1 cellular context compared by ENCODE assay signal in the genomic region with DNA sequence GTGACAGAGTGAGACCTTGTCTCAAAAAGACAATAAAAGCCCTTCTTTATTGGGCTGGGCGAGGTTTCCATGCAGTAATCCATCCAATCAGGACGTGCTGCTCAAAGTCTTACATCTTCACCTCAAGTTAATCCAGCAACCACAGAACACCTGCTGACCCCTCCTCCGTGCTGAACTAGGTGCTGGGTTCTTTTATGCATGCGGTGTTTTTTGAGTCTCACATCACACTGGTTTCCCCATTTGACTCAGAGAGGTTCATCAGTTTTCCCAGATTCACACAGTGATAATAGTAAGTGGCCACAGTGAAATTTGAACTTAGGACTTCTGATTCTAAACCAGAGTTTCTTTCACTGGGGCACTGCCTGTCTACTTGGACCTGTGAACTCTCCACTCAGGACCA.
TF ChIP-seq lines count a peak whose summit lies in the region.

No MANE protein-coding gene starts in this region.

TF ChIP-seq in K562, 482 proteins besides CTCF, POLR2A, EP300 and RAD21:
- TF ChIP-seq CBX5 (IDR thresholded peaks at IDR 0.05; ENCODE audit: borderline replicate concordance, low read depth) (no peak), ZNF75A (CRISPR knock-in tag; IDR thresholded peaks at IDR 0.05) (no peak), CTBP1 (IDR thresholded peaks at IDR 0.05; ENCODE audit: borderline replicate concordance) (no peak), GABPB2 (CRISPR knock-in tag; conservative IDR thresholded peaks at IDR 0.05) (no peak), HMGN3 (IDR thresholded peaks at IDR 0.05; ENCODE audit: borderline replicate concordance, extremely low read depth, insufficient read length, low read depth, low read length) (no peak), FOXA3 (CRISPR knock-in tag; conservative IDR thresholded peaks at IDR 0.05 in 1 of 2, IDR thresholded peaks at IDR 0.05 in 1 of 2) (no peak), RBM17 (IDR thresholded peaks at IDR 0.05; ENCODE audit: borderline replicate concordance, low read depth, low read length) (no peak), HIVEP1 (CRISPR knock-in tag; IDR thresholded peaks at IDR 0.05) (no peak), NFATC3 (IDR thresholded peaks at IDR 0.05) (no peak)
- TF ChIP-seq, protein P1, sequence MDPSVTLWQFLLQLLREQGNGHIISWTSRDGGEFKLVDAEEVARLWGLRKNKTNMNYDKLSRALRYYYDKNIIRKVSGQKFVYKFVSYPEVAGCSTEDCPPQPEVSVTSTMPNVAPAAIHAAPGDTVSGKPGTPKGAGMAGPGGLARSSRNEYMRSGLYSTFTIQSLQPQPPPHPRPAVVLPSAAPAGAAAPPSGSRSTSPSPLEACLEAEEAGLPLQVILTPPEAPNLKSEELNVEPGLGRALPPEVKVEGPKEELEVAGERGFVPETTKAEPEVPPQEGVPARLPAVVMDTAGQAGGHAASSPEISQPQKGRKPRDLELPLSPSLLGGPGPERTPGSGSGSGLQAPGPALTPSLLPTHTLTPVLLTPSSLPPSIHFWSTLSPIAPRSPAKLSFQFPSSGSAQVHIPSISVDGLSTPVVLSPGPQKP (CRISPR knock-in tag; IDR thresholded peaks at IDR 0.05): no peak
- TF ChIP-seq, protein P2, sequence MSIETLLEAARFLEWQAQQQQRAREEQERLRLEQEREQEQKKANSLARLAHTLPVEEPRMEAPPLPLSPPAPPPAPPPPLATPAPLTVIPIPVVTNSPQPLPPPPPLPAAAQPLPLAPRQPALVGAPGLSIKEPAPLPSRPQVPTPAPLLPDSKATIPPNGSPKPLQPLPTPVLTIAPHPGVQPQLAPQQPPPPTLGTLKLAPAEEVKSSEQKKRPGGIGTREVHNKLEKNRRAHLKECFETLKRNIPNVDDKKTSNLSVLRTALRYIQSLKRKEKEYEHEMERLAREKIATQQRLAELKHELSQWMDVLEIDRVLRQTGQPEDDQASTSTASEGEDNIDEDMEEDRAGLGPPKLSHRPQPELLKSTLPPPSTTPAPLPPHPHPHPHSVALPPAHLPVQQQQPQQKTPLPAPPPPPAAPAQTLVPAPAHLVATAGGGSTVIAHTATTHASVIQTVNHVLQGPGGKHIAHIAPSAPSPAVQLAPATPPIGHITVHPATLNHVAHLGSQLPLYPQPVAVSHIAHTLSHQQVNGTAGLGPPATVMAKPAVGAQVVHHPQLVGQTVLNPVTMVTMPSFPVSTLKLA (conservative IDR thresholded peaks at IDR 0.05): no peak
- TF ChIP-seq, protein P3, sequence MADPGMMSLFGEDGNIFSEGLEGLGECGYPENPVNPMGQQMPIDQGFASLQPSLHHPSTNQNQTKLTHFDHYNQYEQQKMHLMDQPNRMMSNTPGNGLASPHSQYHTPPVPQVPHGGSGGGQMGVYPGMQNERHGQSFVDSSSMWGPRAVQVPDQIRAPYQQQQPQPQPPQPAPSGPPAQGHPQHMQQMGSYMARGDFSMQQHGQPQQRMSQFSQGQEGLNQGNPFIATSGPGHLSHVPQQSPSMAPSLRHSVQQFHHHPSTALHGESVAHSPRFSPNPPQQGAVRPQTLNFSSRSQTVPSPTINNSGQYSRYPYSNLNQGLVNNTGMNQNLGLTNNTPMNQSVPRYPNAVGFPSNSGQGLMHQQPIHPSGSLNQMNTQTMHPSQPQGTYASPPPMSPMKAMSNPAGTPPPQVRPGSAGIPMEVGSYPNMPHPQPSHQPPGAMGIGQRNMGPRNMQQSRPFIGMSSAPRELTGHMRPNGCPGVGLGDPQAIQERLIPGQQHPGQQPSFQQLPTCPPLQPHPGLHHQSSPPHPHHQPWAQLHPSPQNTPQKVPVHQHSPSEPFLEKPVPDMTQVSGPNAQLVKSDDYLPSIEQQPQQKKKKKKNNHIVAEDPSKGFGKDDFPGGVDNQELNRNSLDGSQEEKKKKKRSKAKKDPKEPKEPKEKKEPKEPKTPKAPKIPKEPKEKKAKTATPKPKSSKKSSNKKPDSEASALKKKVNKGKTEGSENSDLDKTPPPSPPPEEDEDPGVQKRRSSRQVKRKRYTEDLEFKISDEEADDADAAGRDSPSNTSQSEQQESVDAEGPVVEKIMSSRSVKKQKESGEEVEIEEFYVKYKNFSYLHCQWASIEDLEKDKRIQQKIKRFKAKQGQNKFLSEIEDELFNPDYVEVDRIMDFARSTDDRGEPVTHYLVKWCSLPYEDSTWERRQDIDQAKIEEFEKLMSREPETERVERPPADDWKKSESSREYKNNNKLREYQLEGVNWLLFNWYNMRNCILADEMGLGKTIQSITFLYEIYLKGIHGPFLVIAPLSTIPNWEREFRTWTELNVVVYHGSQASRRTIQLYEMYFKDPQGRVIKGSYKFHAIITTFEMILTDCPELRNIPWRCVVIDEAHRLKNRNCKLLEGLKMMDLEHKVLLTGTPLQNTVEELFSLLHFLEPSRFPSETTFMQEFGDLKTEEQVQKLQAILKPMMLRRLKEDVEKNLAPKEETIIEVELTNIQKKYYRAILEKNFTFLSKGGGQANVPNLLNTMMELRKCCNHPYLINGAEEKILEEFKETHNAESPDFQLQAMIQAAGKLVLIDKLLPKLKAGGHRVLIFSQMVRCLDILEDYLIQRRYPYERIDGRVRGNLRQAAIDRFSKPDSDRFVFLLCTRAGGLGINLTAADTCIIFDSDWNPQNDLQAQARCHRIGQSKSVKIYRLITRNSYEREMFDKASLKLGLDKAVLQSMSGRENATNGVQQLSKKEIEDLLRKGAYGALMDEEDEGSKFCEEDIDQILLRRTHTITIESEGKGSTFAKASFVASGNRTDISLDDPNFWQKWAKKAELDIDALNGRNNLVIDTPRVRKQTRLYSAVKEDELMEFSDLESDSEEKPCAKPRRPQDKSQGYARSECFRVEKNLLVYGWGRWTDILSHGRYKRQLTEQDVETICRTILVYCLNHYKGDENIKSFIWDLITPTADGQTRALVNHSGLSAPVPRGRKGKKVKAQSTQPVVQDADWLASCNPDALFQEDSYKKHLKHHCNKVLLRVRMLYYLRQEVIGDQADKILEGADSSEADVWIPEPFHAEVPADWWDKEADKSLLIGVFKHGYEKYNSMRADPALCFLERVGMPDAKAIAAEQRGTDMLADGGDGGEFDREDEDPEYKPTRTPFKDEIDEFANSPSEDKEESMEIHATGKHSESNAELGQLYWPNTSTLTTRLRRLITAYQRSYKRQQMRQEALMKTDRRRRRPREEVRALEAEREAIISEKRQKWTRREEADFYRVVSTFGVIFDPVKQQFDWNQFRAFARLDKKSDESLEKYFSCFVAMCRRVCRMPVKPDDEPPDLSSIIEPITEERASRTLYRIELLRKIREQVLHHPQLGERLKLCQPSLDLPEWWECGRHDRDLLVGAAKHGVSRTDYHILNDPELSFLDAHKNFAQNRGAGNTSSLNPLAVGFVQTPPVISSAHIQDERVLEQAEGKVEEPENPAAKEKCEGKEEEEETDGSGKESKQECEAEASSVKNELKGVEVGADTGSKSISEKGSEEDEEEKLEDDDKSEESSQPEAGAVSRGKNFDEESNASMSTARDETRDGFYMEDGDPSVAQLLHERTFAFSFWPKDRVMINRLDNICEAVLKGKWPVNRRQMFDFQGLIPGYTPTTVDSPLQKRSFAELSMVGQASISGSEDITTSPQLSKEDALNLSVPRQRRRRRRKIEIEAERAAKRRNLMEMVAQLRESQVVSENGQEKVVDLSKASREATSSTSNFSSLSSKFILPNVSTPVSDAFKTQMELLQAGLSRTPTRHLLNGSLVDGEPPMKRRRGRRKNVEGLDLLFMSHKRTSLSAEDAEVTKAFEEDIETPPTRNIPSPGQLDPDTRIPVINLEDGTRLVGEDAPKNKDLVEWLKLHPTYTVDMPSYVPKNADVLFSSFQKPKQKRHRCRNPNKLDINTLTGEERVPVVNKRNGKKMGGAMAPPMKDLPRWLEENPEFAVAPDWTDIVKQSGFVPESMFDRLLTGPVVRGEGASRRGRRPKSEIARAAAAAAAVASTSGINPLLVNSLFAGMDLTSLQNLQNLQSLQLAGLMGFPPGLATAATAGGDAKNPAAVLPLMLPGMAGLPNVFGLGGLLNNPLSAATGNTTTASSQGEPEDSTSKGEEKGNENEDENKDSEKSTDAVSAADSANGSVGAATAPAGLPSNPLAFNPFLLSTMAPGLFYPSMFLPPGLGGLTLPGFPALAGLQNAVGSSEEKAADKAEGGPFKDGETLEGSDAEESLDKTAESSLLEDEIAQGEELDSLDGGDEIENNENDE (IDR thresholded peaks at IDR 0.05; ENCODE audit: low read depth, low read length): no peak
- TF ChIP-seq, protein P4, sequence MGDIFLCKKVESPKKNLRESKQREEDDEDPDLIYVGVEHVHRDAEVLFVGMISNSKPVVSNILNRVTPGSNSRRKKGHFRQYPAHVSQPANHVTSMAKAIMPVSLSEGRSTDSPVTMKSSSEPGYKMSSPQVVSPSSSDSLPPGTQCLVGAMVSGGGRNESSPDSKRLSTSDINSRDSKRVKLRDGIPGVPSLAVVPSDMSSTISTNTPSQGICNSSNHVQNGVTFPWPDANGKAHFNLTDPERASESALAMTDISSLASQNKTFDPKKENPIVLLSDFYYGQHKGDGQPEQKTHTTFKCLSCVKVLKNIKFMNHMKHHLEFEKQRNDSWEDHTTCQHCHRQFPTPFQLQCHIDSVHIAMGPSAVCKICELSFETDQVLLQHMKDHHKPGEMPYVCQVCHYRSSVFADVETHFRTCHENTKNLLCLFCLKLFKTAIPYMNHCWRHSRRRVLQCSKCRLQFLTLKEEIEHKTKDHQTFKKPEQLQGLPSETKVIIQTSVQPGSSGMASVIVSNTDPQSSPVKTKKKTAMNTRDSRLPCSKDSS (IDR thresholded peaks at IDR 0.05; ENCODE audit: low read depth, partially characterized antibody): no peak
